In the genomic region with DNA sequence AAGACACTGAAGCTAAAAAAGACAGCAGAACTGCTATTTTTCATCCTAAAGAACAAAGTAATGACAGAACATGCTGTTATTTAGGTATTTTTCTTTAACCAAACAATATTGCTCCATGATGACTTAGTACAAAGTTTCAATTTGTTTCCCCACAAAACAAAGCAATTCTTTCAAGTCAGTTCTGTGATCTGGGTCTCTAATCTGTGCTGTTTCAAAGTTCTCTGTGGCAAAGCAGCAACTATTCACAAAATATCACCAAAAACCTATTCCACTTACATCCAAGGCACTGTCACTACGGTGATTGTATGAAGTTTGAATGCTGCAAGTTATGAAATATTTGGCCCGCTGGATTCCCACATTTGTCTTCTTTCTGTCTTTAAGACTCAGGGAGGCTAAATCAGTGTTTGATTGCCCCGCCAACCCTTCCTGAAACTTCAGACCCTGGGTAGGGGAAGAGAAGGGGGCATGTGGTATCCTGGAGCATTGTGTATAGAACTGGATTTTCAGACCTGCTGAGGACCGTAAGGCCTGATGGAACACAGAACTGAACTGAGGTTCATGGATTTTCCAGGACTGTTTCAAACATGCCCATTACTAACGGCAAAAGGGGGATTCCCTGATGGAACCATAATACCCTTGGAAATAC, we compare ENCODE assay signal across 1 cellular context.
TF ChIP-seq lines count a peak whose summit lies in the region.

No MANE protein-coding gene starts in this region.

TF ChIP-seq in GM12878, 131 proteins besides CTCF, POLR2A, EP300 and RAD21 (continued from another document):
- TF ChIP-seq CHD1 (IDR thresholded peaks at IDR 0.05; ENCODE audit: low read depth, low read length) = no peak
- TF ChIP-seq SMAD1 (IDR thresholded peaks at IDR 0.05; ENCODE audit: low read depth, partially characterized antibody) = no peak
- no peak for TF ChIP-seq ESRRA (IDR thresholded peaks at IDR 0.05; ENCODE audit: low read length)
- TF ChIP-seq, protein P1, sequence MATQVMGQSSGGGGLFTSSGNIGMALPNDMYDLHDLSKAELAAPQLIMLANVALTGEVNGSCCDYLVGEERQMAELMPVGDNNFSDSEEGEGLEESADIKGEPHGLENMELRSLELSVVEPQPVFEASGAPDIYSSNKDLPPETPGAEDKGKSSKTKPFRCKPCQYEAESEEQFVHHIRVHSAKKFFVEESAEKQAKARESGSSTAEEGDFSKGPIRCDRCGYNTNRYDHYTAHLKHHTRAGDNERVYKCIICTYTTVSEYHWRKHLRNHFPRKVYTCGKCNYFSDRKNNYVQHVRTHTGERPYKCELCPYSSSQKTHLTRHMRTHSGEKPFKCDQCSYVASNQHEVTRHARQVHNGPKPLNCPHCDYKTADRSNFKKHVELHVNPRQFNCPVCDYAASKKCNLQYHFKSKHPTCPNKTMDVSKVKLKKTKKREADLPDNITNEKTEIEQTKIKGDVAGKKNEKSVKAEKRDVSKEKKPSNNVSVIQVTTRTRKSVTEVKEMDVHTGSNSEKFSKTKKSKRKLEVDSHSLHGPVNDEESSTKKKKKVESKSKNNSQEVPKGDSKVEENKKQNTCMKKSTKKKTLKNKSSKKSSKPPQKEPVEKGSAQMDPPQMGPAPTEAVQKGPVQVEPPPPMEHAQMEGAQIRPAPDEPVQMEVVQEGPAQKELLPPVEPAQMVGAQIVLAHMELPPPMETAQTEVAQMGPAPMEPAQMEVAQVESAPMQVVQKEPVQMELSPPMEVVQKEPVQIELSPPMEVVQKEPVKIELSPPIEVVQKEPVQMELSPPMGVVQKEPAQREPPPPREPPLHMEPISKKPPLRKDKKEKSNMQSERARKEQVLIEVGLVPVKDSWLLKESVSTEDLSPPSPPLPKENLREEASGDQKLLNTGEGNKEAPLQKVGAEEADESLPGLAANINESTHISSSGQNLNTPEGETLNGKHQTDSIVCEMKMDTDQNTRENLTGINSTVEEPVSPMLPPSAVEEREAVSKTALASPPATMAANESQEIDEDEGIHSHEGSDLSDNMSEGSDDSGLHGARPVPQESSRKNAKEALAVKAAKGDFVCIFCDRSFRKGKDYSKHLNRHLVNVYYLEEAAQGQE (IDR thresholded peaks at IDR 0.05; ENCODE audit: low read depth, low read length) = no peak
- no peak for TF ChIP-seq GABPA (IDR thresholded peaks at IDR 0.05; ENCODE audit: low read depth)
- no peak for TF ChIP-seq NR2F1 (conservative IDR thresholded peaks at IDR 0.05)
- TF ChIP-seq, protein P2, sequence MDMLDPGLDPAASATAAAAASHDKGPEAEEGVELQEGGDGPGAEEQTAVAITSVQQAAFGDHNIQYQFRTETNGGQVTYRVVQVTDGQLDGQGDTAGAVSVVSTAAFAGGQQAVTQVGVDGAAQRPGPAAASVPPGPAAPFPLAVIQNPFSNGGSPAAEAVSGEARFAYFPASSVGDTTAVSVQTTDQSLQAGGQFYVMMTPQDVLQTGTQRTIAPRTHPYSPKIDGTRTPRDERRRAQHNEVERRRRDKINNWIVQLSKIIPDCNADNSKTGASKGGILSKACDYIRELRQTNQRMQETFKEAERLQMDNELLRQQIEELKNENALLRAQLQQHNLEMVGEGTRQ (IDR thresholded peaks at IDR 0.05; ENCODE audit: borderline replicate concordance, low read depth, low read length) = no peak
